Comparison of ENCODE assay signal across 8 cellular contexts in genomic region chr1:182080955-182081582, GRCh38. TPM values are rescaled to one million over a fixed set of nuclear protein-coding genes. Genes with fewer than 3 reads are reported as not detected.
DNase-seq lines count a peak whose midpoint lies in the region; ATAC-seq and TF ChIP-seq lines count a peak whose summit lies in the region.

No MANE protein-coding gene starts in this region.

- H3K36me3 ChIP-seq in MM.1S (replicated peaks; ENCODE audit: insufficient read depth, low read length): no peaks in the 10 kb centered on the region

- H3K9me2 ChIP-seq in MM.1S (replicated peaks; ENCODE audit: insufficient read depth, low read length): no peaks in the 10 kb centered on the region

- ATAC-seq in GM18517 (IDR thresholded peaks at IDR 0.05; ENCODE audit: unreplicated experiment): no peak

- peak; percentile 85 for TF ChIP-seq CTCF in MM.1S (IDR thresholded peaks at IDR 0.05; ENCODE audit: low read length)
- peak; percentile 77 for TF ChIP-seq CTCF in fibroblast of mammary gland (conservative IDR thresholded peaks at IDR 0.05; ENCODE audit: control insufficient read depth, insufficient read depth, low read depth, low read length)

- no peaks in the 10 kb centered on the region for H3F3A ChIP-seq in MM.1S (ENCODE audit: insufficient read depth, low read length)

- no peak overlapping the region for H3K4me2 ChIP-seq in MM.1S (ENCODE audit: low read depth, low read length)

- peaks cover 4% of the 10 kb centered on the region for H3K4me1 ChIP-seq in MM.1S (ENCODE audit: low read length)

- H3K27ac ChIP-seq in MM.1S (ENCODE audit: low read length): no peak overlapping the region

- no peaks in the 10 kb centered on the region for H3K27me3 ChIP-seq in MM.1S (replicated peaks; ENCODE audit: insufficient read depth, low read length)

- no peak overlapping the region for H3K9ac ChIP-seq in MM.1S (ENCODE audit: low read length)

- H3K4me3 ChIP-seq in MM.1S (ENCODE audit: low read length) (no peak overlapping the region), fibroblast of mammary gland (ENCODE audit: control insufficient read depth, low read depth, low read length) (no peak overlapping the region)

- peak overlapping the region; percentile 28; the same call in 1 of the 2 replicates for H2AFZ ChIP-seq in MM.1S (ENCODE audit: low read length)

- no peaks in the 10 kb centered on the region for H3K79me2 ChIP-seq in MM.1S (ENCODE audit: low read length)

- H3K9me3 ChIP-seq in MM.1S (replicated peaks; ENCODE audit: insufficient read depth, low read length): no peaks in the 10 kb centered on the region

- peak; percentile 45 for DNase-seq in AG08396 (ENCODE audit: low spot score)
- peak; percentile 24 for DNase-seq in GF-D8 (lab: John Stamatoyannopoulos, UW)
- peak; percentile 55 for DNase-seq in MM.1S
- DNase-seq in SK-N-DZ (ENCODE audit: low spot score): peak; percentile 16
- peak; percentile 54 for DNase-seq in fibroblast of mammary gland (ENCODE audit: low read depth)
- peak; percentile 38 for DNase-seq in putamen (ENCODE audit: low spot score)
- DNase-seq in glomerular visceral epithelial cell (ENCODE audit: extremely low spot score): no peak

- no peaks in the 10 kb centered on the region for H4K20me1 ChIP-seq in MM.1S (ENCODE audit: insufficient read depth, low read length)

RNA-seq across cellular contexts. Expression of gene ZNF648, which starts 19.6 kb away (rescaled TPM):
- not detected in 2 replicates for polyA plus RNA-seq in SK-N-DZ (2014; cell fraction: cytosol; rRNA removed)
- polyA plus RNA-seq in SK-N-DZ (2014; cell fraction: nucleus; rRNA removed): 0.22 TPM in 1 of 2 replicates, not detected in the other
